8 cellular contexts compared by ENCODE assay signal in genomic region chr3:42654331-42655201, GRCh38. TPM values are rescaled to one million over a fixed set of nuclear protein-coding genes. Genes with fewer than 3 reads are reported as not detected.
DNase-seq lines count a peak whose midpoint lies in the region; TF ChIP-seq lines count a peak whose summit lies in the region.

No MANE protein-coding gene starts in this region.

- intact Hi-C loops in activated T-helper 2 cell treated with anti-CD3 and anti-CD28 coated beads, Interferon-gamma antibody, Interleukin-2, Interleukin-4, amounts not matched to agents 10 μg/mL and 5 μg/mL and 100 μg/mL, durations not matched to agents 14 hours and 24 hours and 36 hours (cut with micrococcal nuclease): no loop called here

- TF ChIP-seq EP300 in neural cell (conservative IDR thresholded peaks at IDR 0.05; ENCODE audit: poor library complexity, severe bottlenecking): no peak

- peaks cover 9% of the 10 kb centered on the region for H3K27me3 Mint-ChIP-seq in activated T-helper 2 cell treated with anti-CD3 and anti-CD28 coated beads, Interferon-gamma antibody, Interleukin-2, Interleukin-4, amounts not matched to agents 10 μg/mL and 5 μg/mL and 100 μg/mL, durations not matched to agents 14 hours and 24 hours and 36 hours (ENCODE audit: low read depth)

- peak; percentile 52 for TF ChIP-seq CTCF in neural cell (IDR thresholded peaks at IDR 0.05; ENCODE audit: poor library complexity, severe bottlenecking)

- H3K27ac ChIP-seq in HUES6 (ENCODE audit: low read depth, low read length) (peak overlapping the region; percentile 50; the same call in 1 of the 2 replicates), neural cell (ENCODE audit: low read length) (no peak overlapping the region), Karpas-422 (ENCODE audit: low read length) (no peak overlapping the region)

- H3K4me2 ChIP-seq in neural cell (ENCODE audit: low read length) (peak overlapping the region; percentile 51), Karpas-422 (ENCODE audit: low read depth, low read length, poor library complexity, severe bottlenecking) (no peak overlapping the region)

- DNase-seq in ELF-1 (ENCODE audit: low read depth, low spot score): peak; percentile 89
- DNase-seq in activated T-helper 2 cell treated with anti-CD3 and anti-CD28 coated beads, Interferon-gamma antibody, Interleukin-2, Interleukin-4, amounts not matched to agents 10 μg/mL and 5 μg/mL and 100 μg/mL, durations not matched to agents 14 hours and 24 hours and 36 hours (ENCODE audit: low spot score): no peak
- DNase-seq in globus pallidus (ENCODE audit: low spot score): peak; percentile 85
- no peak for DNase-seq in Karpas-422
- DNase-seq in GM19240 (ENCODE audit: insufficient read length, low spot score): no peak
- DNase-seq in GOT3 (lab: John Stamatoyannopoulos, UW): no peak

- TF ChIP-seq RAD21 in neural cell (conservative IDR thresholded peaks at IDR 0.05): no peak

- H3K79me2 ChIP-seq in neural cell (replicated peaks; ENCODE audit: insufficient read depth, low read length): no peaks in the 10 kb centered on the region
- H3K79me2 ChIP-seq in Karpas-422 (ENCODE audit: low read length): no peaks in the 10 kb centered on the region

- peaks cover 9% of the 10 kb centered on the region for H3K4me1 Mint-ChIP-seq in activated T-helper 2 cell treated with anti-CD3 and anti-CD28 coated beads, Interferon-gamma antibody, Interleukin-2, Interleukin-4, amounts not matched to agents 10 μg/mL and 5 μg/mL and 100 μg/mL, durations not matched to agents 14 hours and 24 hours and 36 hours (ENCODE audit: low read depth)

- no peaks in the 10 kb centered on the region for H3K27me3 ChIP-seq in HUES6 (ENCODE audit: control insufficient read depth, insufficient read depth, low read length)
- no peaks in the 10 kb centered on the region for H3K27me3 ChIP-seq in neural cell (ENCODE audit: insufficient read depth, low read depth, low read length)
- H3K27me3 ChIP-seq in Karpas-422 (ENCODE audit: low read length): no peaks in the 10 kb centered on the region

- peak overlapping the region; percentile 26 for H3K4me3 Mint-ChIP-seq in activated T-helper 2 cell treated with anti-CD3 and anti-CD28 coated beads, Interferon-gamma antibody, Interleukin-2, Interleukin-4, amounts not matched to agents 10 μg/mL and 5 μg/mL and 100 μg/mL, durations not matched to agents 14 hours and 24 hours and 36 hours (ENCODE audit: low read depth)

- peak overlapping the region; percentile 33 for H2AFZ ChIP-seq in neural cell (ENCODE audit: low read depth, low read length)
- H2AFZ ChIP-seq in Karpas-422 (ENCODE audit: low read length): no peak overlapping the region

- H3F3A ChIP-seq in neural cell (ENCODE audit: insufficient read depth, low read length, poor library complexity, severe bottlenecking): no peaks in the 10 kb centered on the region

- H3K27ac Mint-ChIP-seq in activated T-helper 2 cell treated with anti-CD3 and anti-CD28 coated beads, Interferon-gamma antibody, Interleukin-2, Interleukin-4, amounts not matched to agents 10 μg/mL and 5 μg/mL and 100 μg/mL, durations not matched to agents 14 hours and 24 hours and 36 hours: no peak overlapping the region

- H3K9me2 ChIP-seq in neural cell (ENCODE audit: insufficient read depth, low read length) (no peaks in the 10 kb centered on the region), Karpas-422 (replicated peaks; ENCODE audit: insufficient read depth, low read length) (no peaks in the 10 kb centered on the region)

- H3K9me3 ChIP-seq in HUES6 (ENCODE audit: control insufficient read depth, insufficient read depth, low read depth, low read length) (no peaks in the 10 kb centered on the region), neural cell (ENCODE audit: low read length) (no peaks in the 10 kb centered on the region), Karpas-422 (ENCODE audit: low read length) (no peaks in the 10 kb centered on the region)

- no peaks in the 10 kb centered on the region for H4K20me1 ChIP-seq in neural cell (ENCODE audit: insufficient read depth)
- H4K20me1 ChIP-seq in Karpas-422 (ENCODE audit: insufficient read depth, low read depth, low read length): no peaks in the 10 kb centered on the region

- peak overlapping the region; percentile 66 for H3K4me3 ChIP-seq in HUES6 (ENCODE audit: low read depth, low read length)
- H3K4me3 ChIP-seq in neural cell (ENCODE audit: low read length): peak overlapping the region; percentile 86
- no peak overlapping the region for H3K4me3 ChIP-seq in Karpas-422 (ENCODE audit: low read length)

- no peaks in the 10 kb centered on the region for H3K9me3 Mint-ChIP-seq in activated T-helper 2 cell treated with anti-CD3 and anti-CD28 coated beads, Interferon-gamma antibody, Interleukin-2, Interleukin-4, amounts not matched to agents 10 μg/mL and 5 μg/mL and 100 μg/mL, durations not matched to agents 14 hours and 24 hours and 36 hours

- H3K36me3 ChIP-seq in HUES6 (ENCODE audit: control insufficient read depth, insufficient read depth, low read length): peaks cover 8% of the 10 kb centered on the region; the same call in 1 of the 2 replicates
- no peaks in the 10 kb centered on the region for H3K36me3 ChIP-seq in neural cell (ENCODE audit: insufficient read depth, low read length)
- no peaks in the 10 kb centered on the region for H3K36me3 ChIP-seq in Karpas-422 (ENCODE audit: insufficient read depth, low read length)

- H3K4me1 ChIP-seq in HUES6 (ENCODE audit: control insufficient read depth, insufficient read depth, low read length): peaks cover 47% of the 10 kb centered on the region
- H3K4me1 ChIP-seq in Karpas-422 (ENCODE audit: low read length): peaks cover 32% of the 10 kb centered on the region

- H3K36me3 Mint-ChIP-seq in activated T-helper 2 cell treated with anti-CD3 and anti-CD28 coated beads, Interferon-gamma antibody, Interleukin-2, Interleukin-4, amounts not matched to agents 10 μg/mL and 5 μg/mL and 100 μg/mL, durations not matched to agents 14 hours and 24 hours and 36 hours (ENCODE audit: low read depth): no peaks in the 10 kb centered on the region

- H3K9ac ChIP-seq in HUES6 (ENCODE audit: low read length): peak overlapping the region; percentile 67
- peak overlapping the region; percentile 71 for H3K9ac ChIP-seq in neural cell (ENCODE audit: low read length)
- no peak overlapping the region for H3K9ac ChIP-seq in Karpas-422 (ENCODE audit: low read length)

TF ChIP-seq in neural cell, 6 proteins besides CTCF, POLR2A, EP300 and RAD21 (continues in another document):
- TF ChIP-seq SMC3 (conservative IDR thresholded peaks at IDR 0.05; ENCODE audit: poor library complexity) (no peak), EZH2 (IDR thresholded peaks at IDR 0.05; ENCODE audit: borderline replicate concordance, insufficient read depth, low read length, poor library complexity, severe bottlenecking) (no peak), REST (IDR thresholded peaks at IDR 0.05; ENCODE audit: borderline replicate concordance) (no peak), MXI1 (conservative IDR thresholded peaks at IDR 0.05; ENCODE audit: poor library complexity, severe bottlenecking) (no peak), POLR2AphosphoS5 (IDR thresholded peaks at IDR 0.05) (no peak)

RNA-seq across cellular contexts. Expression of gene ZBTB47, which starts 1.1 kb away (rescaled TPM):
- total RNA-seq in activated T-helper 2 cell treated with anti-CD3 and anti-CD28 coated beads, Interferon-gamma antibody, Interleukin-2, Interleukin-4, amounts not matched to agents 10 μg/mL and 5 μg/mL and 100 μg/mL, durations not matched to agents 14 hours and 24 hours and 36 hours: 0.16 and 0.44 TPM in 2 replicates
- 4.8 and 5.1 TPM in 2 replicates for polyA plus RNA-seq in neural cell
- 6.6 and 9.5 TPM in 2 replicates for polyA minus RNA-seq in neural cell
- 0.07 and 0.11 TPM in 2 replicates for total RNA-seq in Karpas-422 (2014; rRNA removed; shearing (Covaris generic); ENCODE audit: low replicate concordance)

RNA-seq across cellular contexts. Expression of gene KLHL40, which starts 30.8 kb away (rescaled TPM):
- total RNA-seq in activated T-helper 2 cell treated with anti-CD3 and anti-CD28 coated beads, Interferon-gamma antibody, Interleukin-2, Interleukin-4, amounts not matched to agents 10 μg/mL and 5 μg/mL and 100 μg/mL, durations not matched to agents 14 hours and 24 hours and 36 hours: not detected in 2 replicates
- polyA plus RNA-seq in neural cell: not detected in 2 replicates
- not detected in 2 replicates for polyA minus RNA-seq in neural cell
- total RNA-seq in Karpas-422 (2014; rRNA removed; shearing (Covaris generic); ENCODE audit: low replicate concordance): not detected in 2 replicates

RNA-seq across cellular contexts. Expression of gene HHATL, which starts 48.0 kb away (rescaled TPM):
- total RNA-seq in activated T-helper 2 cell treated with anti-CD3 and anti-CD28 coated beads, Interferon-gamma antibody, Interleukin-2, Interleukin-4, amounts not matched to agents 10 μg/mL and 5 μg/mL and 100 μg/mL, durations not matched to agents 14 hours and 24 hours and 36 hours: not detected in 2 replicates
- polyA plus RNA-seq in neural cell: 0.60 TPM in 1 of 2 replicates, not detected in the other
- polyA minus RNA-seq in neural cell: not detected in 2 replicates
- not detected in 2 replicates for total RNA-seq in Karpas-422 (2014; rRNA removed; shearing (Covaris generic); ENCODE audit: low replicate concordance)

RNA-seq across cellular contexts. Expression of gene NKTR, which starts 54.1 kb away (rescaled TPM):
- total RNA-seq in activated T-helper 2 cell treated with anti-CD3 and anti-CD28 coated beads, Interferon-gamma antibody, Interleukin-2, Interleukin-4, amounts not matched to agents 10 μg/mL and 5 μg/mL and 100 μg/mL, durations not matched to agents 14 hours and 24 hours and 36 hours: 76.6 and 86.2 TPM in 2 replicates
- 227 and 242 TPM in 2 replicates for polyA plus RNA-seq in neural cell
- 347 and 399 TPM in 2 replicates for polyA minus RNA-seq in neural cell
- total RNA-seq in Karpas-422 (2014; rRNA removed; shearing (Covaris generic); ENCODE audit: low replicate concordance): 103 and 178 TPM in 2 replicates

Comparison
In these comparisons a context has a peak if more than half of its experiments do, and no peak if none do; other contexts are left out.
1. DNase-seq: peak in ELF-1 (single experiment) and globus pallidus (single experiment); none in activated T-helper 2 cell treated with anti-CD3 and anti-CD28 coated beads, Interferon-gamma antibody, Interleukin-2, Interleukin-4, amounts not matched to agents 10 μg/mL and 5 μg/mL and 100 μg/mL, durations not matched to agents 14 hours and 24 hours and 36 hours (single experiment), Karpas-422 (single experiment), GM19240 (single experiment) and GOT3 (single experiment).